In genomic region chr1:147095691-147096090, GRCh38 we compare ENCODE assay signal across 25 cellular contexts.
"Had no signal": no experiment of that assay in that cellular context is flagged by ENCODE, and none has a peak within 500 bp of the region (broad histone marks: within the 10 kb centered on the region; RNA-seq: fewer than 3 reads in every experiment).

No MANE protein-coding gene starts in this region.

- DNase-seq: stimulated activated CD4-positive, alpha-beta T cell treated with anti-CD3 and anti-CD28 coated beads, Interleukin-2, amount 100 ng/mL, for 48 hours; stimulated activated CD4-positive, alpha-beta T cell treated with anti-CD3 and anti-CD28 coated beads, Interleukin-4, amount 100 ng/mL, for 1 hour; stimulated activated CD4-positive, alpha-beta T cell treated with anti-CD3 and anti-CD28 coated beads, Interleukin-4, amount 100 ng/mL, for 24 hours; stimulated activated CD4-positive, alpha-beta T cell treated with anti-CD3 and anti-CD28 coated beads, Interleukin-4, amount 100 ng/mL, for 4 hours; stimulated activated CD8-positive, alpha-beta memory T cell treated with anti-CD3 and anti-CD28 coated beads, Interleukin-4, amount 100 ng/mL, for 48 hours; stimulated activated naive B cell treated with anti-CD40 and anti-IgM and Interleukin-4, amounts not matched to agents 10 μg/mL and 1 μg/mL and 100 μg/mL, for 72 hours; stimulated activated naive CD4-positive, alpha-beta T cell; stimulated activated naive CD4-positive, alpha-beta T cell treated with Interleukin-2 at 50 U/mL for 16 hours; stimulated activated naive CD8-positive, alpha-beta T cell treated with anti-CD3 and anti-CD28 coated beads, Interleukin-15, amount 100 ng/mL, for 72 hours; stimulated activated naive CD8-positive, alpha-beta T cell treated with anti-CD3 and anti-CD28 coated beads, Interleukin-15, Interleukin-2, amounts not matched to agents 100 U/mL and 50 U/mL, for 24 hours; stomach; substantia nigra; testis; thyroid gland; tibial artery; transverse colon; upper lobe of left lung; upper lobe of right lung; uterus had no signal

- H3K27me3 ChIP-seq: stomach, testis, thyroid gland, tibial nerve, transverse colon, upper lobe of left lung, upper lobe of right lung, uterus, vagina had no signal

- ATAC-seq: stimulated activated effector memory CD8-positive, alpha-beta T cell treated with anti-CD3 and anti-CD28 coated beads, Interleukin-12 subunit alpha, Interleukin-12 subunit beta, amount 100 ng/mL, for 72 hours; stimulated activated memory B cell treated with anti-CD40 and anti-IgM and Interleukin-4, amounts not matched to agents 10 μg/mL and 1 μg/mL and 100 μg/mL, for 72 hours; stimulated activated naive B cell treated with anti-CD40 and anti-IgM and Interleukin-4, amounts not matched to agents 10 μg/mL and 1 μg/mL and 100 μg/mL, for 72 hours; stimulated activated naive CD8-positive, alpha-beta T cell treated with anti-CD3 and anti-CD28 coated beads, Interleukin-15, amount 100 ng/mL, for 72 hours; stimulated activated naive CD8-positive, alpha-beta T cell treated with anti-CD3 and anti-CD28 coated beads, Interleukin-15, Interleukin-2, amounts not matched to agents 100 U/mL and 50 U/mL, for 24 hours; upper lobe of right lung had no signal

- H3K9me3 ChIP-seq: stomach, suprapubic skin, testis, thoracic aorta, thyroid gland, tibial artery, tibial nerve, transverse colon, upper lobe of left lung, upper lobe of right lung, uterus, vagina had no signal

- H3K36me3 ChIP-seq: stomach, suprapubic skin, thoracic aorta, thyroid gland, tibial artery, tibial nerve, transverse colon, upper lobe of left lung, upper lobe of right lung, uterus, vagina had no signal

- H3K4me1 ChIP-seq: stomach, suprapubic skin, testis, thyroid gland, tibial artery, tibial nerve, transverse colon, upper lobe of left lung, upper lobe of right lung, uterus, vagina had no signal

- H3K27ac ChIP-seq: stomach, suprapubic skin, testis, thoracic aorta, thyroid gland, tibial artery, tibial nerve, transverse colon, upper lobe of left lung, upper lobe of right lung, uterus, vagina had no signal

- H3K4me3 ChIP-seq: stomach, suprapubic skin, testis, thoracic aorta, thyroid gland, tibial artery, tibial nerve, transverse colon, upper lobe of left lung, upper lobe of right lung, uterus, vagina had no signal
